9 cellular contexts compared by ENCODE assay signal in genomic region chr16:75267631-75268264, GRCh38. TPM values are rescaled to one million over a fixed set of nuclear protein-coding genes. Genes with fewer than 3 reads are reported as not detected.
DNase-seq lines count a peak whose midpoint lies in the region; ATAC-seq, FAIRE-seq and TF ChIP-seq lines count a peak whose summit lies in the region.
"Had no signal": no experiment of that assay in that cellular context is flagged by ENCODE, and none has a peak within 500 bp of the region (broad histone marks: within the 10 kb centered on the region; RNA-seq: fewer than 3 reads in every experiment).

No MANE protein-coding gene starts in this region.

- dilution Hi-C loops in keratinocyte (cut with MboI; ENCODE audit: extremely low pct_ligation_motif_present, low sequenced_read_pairs) = no loop called here

- H3K9me3 ChIP-seq in MG63 (no peaks in the 10 kb centered on the region), keratinocyte (ENCODE audit: control insufficient read depth, low read depth, low read length) (no peaks in the 10 kb centered on the region)
- H3K9me3 ChIP-seq: suprapubic skin had no signal

- peaks cover 3% of the 10 kb centered on the region for H4K20me1 ChIP-seq in keratinocyte (ENCODE audit: control insufficient read depth, extremely low read depth, insufficient read depth, low read length)

- no peaks in the 10 kb centered on the region for H3K36me3 ChIP-seq in MG63
- H3K36me3 ChIP-seq in keratinocyte (ENCODE audit: control insufficient read depth in 2 of 2, extremely low read depth in 1 of 2, insufficient read depth in 2 of 2, low read length in 2 of 2) = peaks cover 4 to 13% of the 10 kb centered on the region in 2 experiments
- H3K36me3 ChIP-seq: suprapubic skin had no signal

- H3K9ac ChIP-seq in keratinocyte (ENCODE audit: control insufficient read depth, extremely low read depth, insufficient read depth, low read length) = peak overlapping the region; percentile 63

- FAIRE-seq in keratinocyte (lab: Jason Lieb, UNC) = peak; percentile 77

- H3K4me1 ChIP-seq in keratinocyte (ENCODE audit: control insufficient read depth, extremely low read depth, insufficient read depth, low read length) = peaks cover 35% of the 10 kb centered on the region

- H3K4me3 ChIP-seq in MG63 (no peak overlapping the region), keratinocyte (ENCODE audit: control insufficient read depth in 2 of 3, extremely low read depth in 1 of 3, insufficient read depth in 2 of 3, low read depth in 1 of 3, low read length in 3 of 3) (peak overlapping the region; percentile 5 to 54 (median 34))
- H3K4me3 ChIP-seq: suprapubic skin had no signal

- ATAC-seq in GM18870 (IDR thresholded peaks at IDR 0.05; ENCODE audit: unreplicated experiment) = no peak
- no peak for ATAC-seq in HG02642 (IDR thresholded peaks at IDR 0.05; ENCODE audit: poor library complexity, unreplicated experiment)

- H3K4me2 ChIP-seq in keratinocyte (ENCODE audit: control insufficient read depth, extremely low read depth, insufficient read depth, low read depth, low read length) = peak overlapping the region; percentile 86

- H3K79me2 ChIP-seq in keratinocyte (ENCODE audit: control insufficient read depth, insufficient read depth, low read length) = peaks cover 34% of the 10 kb centered on the region

- peak; percentile 91 for DNase-seq in A172 (ENCODE audit: low spot score)
- peak; percentile 79 for DNase-seq in MG63
- peak; percentile 20 for DNase-seq in T1000 (lab: John Stamatoyannopoulos, UW)
- no peak for DNase-seq in keratinocyte (ENCODE audit: low read depth, low spot score)
- DNase-seq in AG08396 (ENCODE audit: low spot score) = no peak
- no peak for DNase-seq in activated naive CD4-positive, alpha-beta T cell (lab: John Stamatoyannopoulos, UW)

- TF ChIP-seq CTCF in keratinocyte (optimal IDR thresholded peaks at IDR 0.05 in 1 of 3, IDR thresholded peaks at IDR 0.05 in 1 of 3, conservative IDR thresholded peaks at IDR 0.05 in 1 of 3; ENCODE audit: extremely low read depth in 1 of 3, insufficient read depth in 2 of 3, low read length in 3 of 3) = peak in 1 of 3 experiments; percentile 15

- H3K27me3 ChIP-seq in MG63 (no peaks in the 10 kb centered on the region), keratinocyte (ENCODE audit: control insufficient read depth, extremely low read depth, insufficient read depth, low read length) (no peaks in the 10 kb centered on the region)

- H3K27ac ChIP-seq in keratinocyte (ENCODE audit: control insufficient read depth, insufficient read depth, low read length) = peak overlapping the region; percentile 56
- H3K27ac ChIP-seq: suprapubic skin had no signal

- peaks cover 2% of the 10 kb centered on the region for H3K9me1 ChIP-seq in keratinocyte (ENCODE audit: control insufficient read depth, extremely low read depth, insufficient read depth, low read length)

- no peak overlapping the region for H2AFZ ChIP-seq in keratinocyte (ENCODE audit: control insufficient read depth, low read length)

RNA-seq across cellular contexts. Expression of gene BCAR1, which starts 16.3 kb away (rescaled TPM):
- total RNA-seq in A172 (2014; rRNA removed; shearing (Covaris generic)) = 85.8 and 106 TPM in 2 replicates
- 52.7 and 54.6 TPM in 2 replicates for total RNA-seq in MG63 (2014; rRNA removed; shearing (Covaris generic); ENCODE audit: low replicate concordance)
- 17.8 to 31.2 TPM (median 23.0 TPM) in 3 replicates for polyA plus RNA-seq in keratinocyte
- polyA plus RNA-seq in keratinocyte (2011; ENCODE audit: low read depth) = 5.9 TPM
- 17.0 and 40.3 TPM in 2 replicates for polyA plus RNA-seq in keratinocyte (2011; cell fraction: cytosol; rRNA removed)
- polyA plus RNA-seq in keratinocyte (2011; cell fraction: nucleus; rRNA removed) = 69.0 and 79.0 TPM in 2 replicates
- polyA plus RNA-seq in keratinocyte (2012; ENCODE audit: low replicate concordance) = 19.6 and 63.8 TPM in 2 replicates
- 11.9 to 55.2 TPM (median 18.5 TPM) in 3 replicates for polyA minus RNA-seq in keratinocyte
- polyA minus RNA-seq in keratinocyte (2011; cell fraction: cytosol; rRNA and poly(A)+ RNA removed) = 51.2 TPM
- 45.5 TPM in 2 replicates for polyA minus RNA-seq in keratinocyte (2011; cell fraction: nucleus; rRNA and poly(A)+ RNA removed)

RNA-seq across cellular contexts. Expression of gene CTRB1, which starts 49.0 kb away (rescaled TPM):
- total RNA-seq in A172 (2014; rRNA removed; shearing (Covaris generic)) = not detected in 2 replicates
- not detected in 2 replicates for total RNA-seq in MG63 (2014; rRNA removed; shearing (Covaris generic); ENCODE audit: low replicate concordance)
- polyA plus RNA-seq in keratinocyte = not detected in 3 replicates
- polyA plus RNA-seq in keratinocyte (2011; ENCODE audit: low read depth) = not detected
- not detected in 2 replicates for polyA plus RNA-seq in keratinocyte (2011; cell fraction: cytosol; rRNA removed)
- not detected in 2 replicates for polyA plus RNA-seq in keratinocyte (2011; cell fraction: nucleus; rRNA removed)
- polyA plus RNA-seq in keratinocyte (2012; ENCODE audit: low replicate concordance) = 0.21 TPM in 1 of 2 replicates, not detected in the other
- not detected in 3 replicates for polyA minus RNA-seq in keratinocyte
- polyA minus RNA-seq in keratinocyte (2011; cell fraction: cytosol; rRNA and poly(A)+ RNA removed) = not detected
- not detected in 2 replicates for polyA minus RNA-seq in keratinocyte (2011; cell fraction: nucleus; rRNA and poly(A)+ RNA removed)
- total RNA-seq: suprapubic skin had no signal

Comparison
In these comparisons a context has a peak if more than half of its experiments do, and no peak if none do; other contexts are left out.
1. DNase-seq: peak in A172 (single experiment), MG63 (single experiment) and T1000 (single experiment); none in keratinocyte (single experiment), AG08396 (single experiment) and activated naive CD4-positive, alpha-beta T cell (0 of 4).